In the genomic region with DNA sequence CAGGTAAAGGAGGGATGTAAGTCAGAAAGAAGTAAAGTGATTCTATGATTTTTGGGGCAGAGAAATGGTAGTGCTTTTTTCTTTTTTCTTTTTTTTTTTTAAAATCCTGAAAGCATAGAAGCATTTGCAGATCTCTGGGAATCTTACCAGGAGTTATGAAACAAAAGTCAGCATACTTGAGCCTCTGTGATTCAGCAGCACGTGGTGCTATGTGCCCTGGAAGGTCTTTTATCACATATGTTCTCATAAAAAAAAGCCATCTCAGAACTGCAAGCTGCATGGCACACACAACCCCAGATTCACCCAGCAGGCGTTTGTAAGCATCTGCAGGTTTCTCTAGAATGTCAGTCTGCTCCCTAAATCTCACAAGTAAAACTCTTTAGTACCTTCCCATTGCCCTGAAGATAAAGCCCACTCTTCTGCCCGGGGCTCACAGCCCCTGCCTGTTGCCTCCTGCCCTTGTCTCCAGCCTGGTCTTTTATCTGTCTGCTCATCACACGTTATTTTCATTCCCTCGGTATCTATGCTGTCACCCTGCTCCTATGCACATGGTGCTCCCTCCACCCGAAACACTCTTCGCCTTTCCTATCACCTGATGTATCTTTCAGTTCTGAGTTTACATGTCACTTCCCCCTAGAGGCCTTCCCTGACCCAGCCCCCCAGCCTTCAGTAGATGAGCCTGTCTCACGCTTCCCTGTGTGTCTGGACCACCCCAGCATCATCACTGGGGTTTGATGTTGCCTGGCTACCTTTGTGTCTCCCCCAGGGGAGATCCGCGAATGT, we compare ENCODE assay signal across 9 cellular contexts.
DNase-seq lines count a peak whose midpoint lies in the region; ATAC-seq and TF ChIP-seq lines count a peak whose summit lies in the region.
"Had no signal": no experiment of that assay in that cellular context is flagged by ENCODE, and none has a peak within 500 bp of the region (broad histone marks: within the 10 kb centered on the region; RNA-seq: fewer than 3 reads in every experiment).

No MANE protein-coding gene starts in this region.

- peak overlapping the region; percentile 72 for H3K27ac ChIP-seq in VCaP

- ATAC-seq in GM18511 (IDR thresholded peaks at IDR 0.05; ENCODE audit: unreplicated experiment) (peak; percentile 96), HG02678 (IDR thresholded peaks at IDR 0.05; ENCODE audit: unreplicated experiment) (peak; percentile 86), omental fat pad (ENCODE audit: low FRiP score) (peak; percentile 58)
- ATAC-seq: K562 had no signal

- TF ChIP-seq CTCF in VCaP (conservative IDR thresholded peaks at IDR 0.05) (no peak), omental fat pad (IDR thresholded peaks at IDR 0.05) (no peak)

- DNase-seq in omental fat pad (ENCODE audit: low spot score) (peak; percentile 32), GOT3 (lab: John Stamatoyannopoulos, UW) (no peak), NCI-H1417 (lab: John Stamatoyannopoulos, UW) (no peak)
- no peak for DNase-seq in activated CD4-positive, alpha-beta T cell treated with anti-CD3 and anti-CD28 coated beads for 48 hours
- no peak for DNase-seq in NK-92 treated with Interleukin-12 subunit alpha and Interleukin-12 subunit beta, amount 100 ng/mL, for 24 hours (lab: John Stamatoyannopoulos, UW)
